In the genomic region with DNA sequence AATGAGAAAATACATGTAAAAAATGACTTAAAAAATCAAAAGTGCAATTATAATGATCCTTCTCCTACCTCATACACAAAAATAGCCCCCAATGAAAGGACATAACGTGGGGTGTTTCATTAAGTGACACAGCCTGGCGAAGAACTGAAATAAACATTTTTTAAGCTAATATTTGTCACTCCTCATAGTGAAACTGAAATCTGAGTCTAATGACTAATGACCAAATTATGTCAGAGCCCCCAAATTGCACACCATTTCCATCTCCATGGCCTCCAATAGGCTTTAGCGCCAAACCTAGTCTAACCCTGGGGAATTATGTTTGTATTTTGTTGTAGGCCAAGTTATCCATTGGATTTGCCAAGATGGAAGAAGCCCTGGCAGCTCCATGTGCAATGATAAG, we compare ENCODE assay signal across 28 cellular contexts.
"Had no signal": no experiment of that assay in that cellular context is flagged by ENCODE, and none has a peak within 500 bp of the region (broad histone marks: within the 10 kb centered on the region; RNA-seq: fewer than 3 reads in every experiment).

No MANE protein-coding gene starts in this region.

- H3K9me3 ChIP-seq: colonic mucosa, esophagus muscularis mucosa, sigmoid colon, thyroid gland, upper lobe of right lung had no signal

- H3K4me1 Mint-ChIP-seq: activated B cell treated with CpG ODN at 0.5 μM for 24 hours had no signal

- H3K4me1 ChIP-seq: colonic mucosa, esophagus muscularis mucosa, sigmoid colon, upper lobe of right lung had no signal

- H3K4me3 Mint-ChIP-seq: activated B cell treated with CpG ODN at 0.5 μM for 24 hours; activated naive CD4-positive, alpha-beta T cell treated with anti-CD3 and anti-CD28 coated beads for 36 hours; activated naive CD8-positive, alpha-beta T cell treated with anti-CD3 and anti-CD28 coated beads, Interleukin-2, amount 10 ng/mL, durations not matched to agents 7 days and 5 days; activated T-cell treated with anti-CD3 and anti-CD28 coated beads, Interleukin-2, amount 50 U/mL, for 4 hours; effector memory CD8-positive, alpha-beta T cell; natural killer cell had no signal

- H3K36me3 ChIP-seq: colonic mucosa, esophagus muscularis mucosa, sigmoid colon, thyroid gland, upper lobe of right lung had no signal

- H3K9me3 Mint-ChIP-seq: activated B cell treated with CpG ODN at 0.5 μM for 24 hours; activated naive CD4-positive, alpha-beta T cell treated with anti-CD3 and anti-CD28 coated beads for 36 hours; activated naive CD8-positive, alpha-beta T cell treated with anti-CD3 and anti-CD28 coated beads, Interleukin-2, amount 10 ng/mL, durations not matched to agents 7 days and 5 days; activated T-cell treated with anti-CD3 and anti-CD28 coated beads, Interleukin-2, amount 50 U/mL, for 4 hours; effector memory CD8-positive, alpha-beta T cell; natural killer cell had no signal

- H3K4me3 ChIP-seq: colonic mucosa, dorsolateral prefrontal cortex, esophagus muscularis mucosa, sigmoid colon, thyroid gland, upper lobe of right lung had no signal

- H3K36me3 Mint-ChIP-seq: activated naive CD8-positive, alpha-beta T cell treated with anti-CD3 and anti-CD28 coated beads, Interleukin-2, amount 10 ng/mL, durations not matched to agents 7 days and 5 days; natural killer cell had no signal

- H3K27me3 ChIP-seq: sigmoid colon, thyroid gland had no signal

- DNase-seq: activated B cell treated with CpG ODN at 0.5 μM for 24 hours; activated CD4-positive, alpha-beta T cell treated with anti-CD3 and anti-CD28 coated beads for 4 hours; activated CD4-positive, alpha-beta T cell treated with anti-CD3 and anti-CD28 coated beads, Interleukin-2, amount 50 U/mL, for 48 hours; activated CD8-positive, alpha-beta memory T cell treated with anti-CD3 and anti-CD28 coated beads, Interleukin-2, amount 50 U/mL, for 48 hours; activated naive CD4-positive, alpha-beta T cell treated with anti-CD3 and anti-CD28 coated beads for 36 hours; activated naive CD8-positive, alpha-beta T cell treated with anti-CD3 and anti-CD28 coated beads, Interleukin-2, amount 10 ng/mL, durations not matched to agents 7 days and 5 days; activated T-cell treated with anti-CD3 and anti-CD28 coated beads, Interleukin-2, amount 50 U/mL, for 4 hours; amniotic stem cell; colonic mucosa; dorsolateral prefrontal cortex; effector memory CD8-positive, alpha-beta T cell; glutamatergic neuron; hypothalamus; left ventricle myocardium superior; mammary epithelial cell; midbrain; natural killer cell; retina; sigmoid colon; stimulated activated CD4-positive, alpha-beta T cell treated with anti-CD3 and anti-CD28 coated beads, Interleukin-2, amount 100 ng/mL, for 48 hours; stimulated activated CD8-positive, alpha-beta memory T cell treated with anti-CD3 and anti-CD28 coated beads, Interleukin-4, amount 100 ng/mL, for 48 hours; stimulated activated naive CD4-positive, alpha-beta T cell; substantia nigra; T-helper 9 cell; thyroid gland; upper lobe of right lung had no signal

- H3K27ac Mint-ChIP-seq: activated B cell treated with CpG ODN at 0.5 μM for 24 hours; activated naive CD4-positive, alpha-beta T cell treated with anti-CD3 and anti-CD28 coated beads for 36 hours; activated naive CD8-positive, alpha-beta T cell treated with anti-CD3 and anti-CD28 coated beads, Interleukin-2, amount 10 ng/mL, durations not matched to agents 7 days and 5 days; natural killer cell; progenitor cell of endocrine pancreas had no signal

- H3K27ac ChIP-seq: colonic mucosa, dorsolateral prefrontal cortex, esophagus muscularis mucosa, sigmoid colon, thyroid gland, upper lobe of right lung had no signal
